In the genomic region with DNA sequence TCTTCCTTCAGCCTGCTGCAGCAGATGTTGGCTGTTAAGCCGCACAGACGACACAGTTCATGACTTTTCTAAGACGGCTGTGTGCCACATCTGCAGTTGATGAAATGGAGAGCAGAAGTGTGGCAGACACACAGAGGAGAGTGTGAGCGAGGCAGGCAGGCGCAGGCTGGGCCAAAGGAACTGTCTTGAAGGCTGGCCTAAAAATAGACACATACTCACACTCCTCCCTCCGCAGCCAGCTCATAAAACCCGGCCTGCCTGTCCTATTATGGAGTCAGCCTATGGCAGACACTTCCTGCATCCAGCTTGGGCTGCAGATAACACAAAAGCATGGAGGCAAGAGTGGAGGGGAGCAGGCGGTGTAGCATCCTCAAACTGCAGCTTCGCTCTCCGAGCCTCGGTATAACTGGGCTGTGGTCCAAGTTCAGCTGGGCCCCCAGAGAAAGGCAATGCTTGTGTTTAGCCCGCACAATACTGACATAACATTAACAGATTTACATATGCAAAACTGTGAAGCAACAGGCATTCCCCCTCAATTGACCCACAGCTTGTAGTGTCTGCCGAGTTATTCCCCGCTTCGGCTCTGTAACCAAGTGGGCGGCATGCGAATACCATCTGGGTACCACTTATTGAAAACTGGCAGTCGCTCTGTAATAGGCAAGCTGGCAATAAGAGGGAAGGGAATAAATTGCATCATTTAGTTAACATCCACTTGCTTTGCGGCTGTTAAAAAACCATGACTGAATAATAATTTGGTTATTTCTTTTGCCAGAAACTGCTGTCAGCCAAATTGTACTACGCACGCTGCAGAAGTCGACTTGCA, we compare ENCODE assay signal across 7 cellular contexts.
DNase-seq lines count a peak whose midpoint lies in the region; ATAC-seq and TF ChIP-seq lines count a peak whose summit lies in the region.

No MANE protein-coding gene starts in this region.

- DNase-seq in RWPE2 (ENCODE audit: low spot score): peak; percentile 65
- DNase-seq in epidermal melanocyte (ENCODE audit: insufficient read length, low spot score): peak; percentile 48
- DNase-seq in NK-92 (lab: John Stamatoyannopoulos, UW; ENCODE audit: unreplicated experiment): no peak
- DNase-seq in activated gamma-delta T cell treated with Interleukin-2 at 50 U/mL for 16 hours: no peak

- peak overlapping the region; percentile 33 for H3K27ac ChIP-seq in RWPE2 (ENCODE audit: poor library complexity, severe bottlenecking)
- peak overlapping the region; percentile 42 for H3K27ac ChIP-seq in muscle layer of duodenum (ENCODE audit: low read length)

- peak; percentile 69 for ATAC-seq in GM18870 (IDR thresholded peaks at IDR 0.05; ENCODE audit: unreplicated experiment)
- ATAC-seq in HG02981 (IDR thresholded peaks at IDR 0.05; ENCODE audit: unreplicated experiment): peak; percentile 73
- ATAC-seq in RWPE2 (ENCODE audit: low read depth): peak; percentile 99

- peaks cover 22% of the 10 kb centered on the region for H3K4me1 ChIP-seq in RWPE2 (ENCODE audit: insufficient read depth, poor library complexity, severe bottlenecking)
- peaks cover 5 to 32% of the 10 kb centered on the region in 2 donors for H3K4me1 ChIP-seq in muscle layer of duodenum (ENCODE audit: control insufficient read depth in 1 of 2, insufficient read depth in 2 of 2, low read length in 2 of 2)

- TF ChIP-seq CTCF in RWPE2 (IDR thresholded peaks at IDR 0.05; ENCODE audit: poor library complexity, severe bottlenecking): no peak

- no peaks in the 10 kb centered on the region for H3K36me3 ChIP-seq in RWPE2 (ENCODE audit: low read depth)
- H3K36me3 ChIP-seq in muscle layer of duodenum (ENCODE audit: control insufficient read depth in 1 of 2, insufficient read depth in 2 of 2, low read length in 2 of 2): peaks cover 0 to 4% of the 10 kb centered on the region in 2 donors

- no peak overlapping the region for H3K4me3 ChIP-seq in RWPE2 (ENCODE audit: severe bottlenecking)
- H3K4me3 ChIP-seq in muscle layer of duodenum (ENCODE audit: low read depth in 1 of 2, low read length in 2 of 2): peak overlapping the region; percentile 40 to 55

- H3K27me3 ChIP-seq in RWPE2 (ENCODE audit: insufficient read depth, poor library complexity, severe bottlenecking): no peaks in the 10 kb centered on the region
- H3K27me3 ChIP-seq in muscle layer of duodenum (ENCODE audit: low read depth, low read length): no peaks in the 10 kb centered on the region

- H3K9me3 ChIP-seq in RWPE2 (ENCODE audit: severe bottlenecking): no peaks in the 10 kb centered on the region
- H3K9me3 ChIP-seq in muscle layer of duodenum (ENCODE audit: control insufficient read depth in 1 of 2, low read length in 2 of 2): no peaks in the 10 kb centered on the region

Comparison
In these comparisons a context has a peak if more than half of its experiments do, and no peak if none do; other contexts are left out.
1. DNase-seq: peak in RWPE2 (single experiment) and epidermal melanocyte (single experiment); none in NK-92 (single experiment) and activated gamma-delta T cell treated with Interleukin-2 at 50 U/mL for 16 hours (single experiment).
2. Peak in every context shown above with its lines, with median percentiles within 50 percentile points of each other: ATAC-seq.